Comparison of ENCODE assay signal across 24 cellular contexts in the genomic region with DNA sequence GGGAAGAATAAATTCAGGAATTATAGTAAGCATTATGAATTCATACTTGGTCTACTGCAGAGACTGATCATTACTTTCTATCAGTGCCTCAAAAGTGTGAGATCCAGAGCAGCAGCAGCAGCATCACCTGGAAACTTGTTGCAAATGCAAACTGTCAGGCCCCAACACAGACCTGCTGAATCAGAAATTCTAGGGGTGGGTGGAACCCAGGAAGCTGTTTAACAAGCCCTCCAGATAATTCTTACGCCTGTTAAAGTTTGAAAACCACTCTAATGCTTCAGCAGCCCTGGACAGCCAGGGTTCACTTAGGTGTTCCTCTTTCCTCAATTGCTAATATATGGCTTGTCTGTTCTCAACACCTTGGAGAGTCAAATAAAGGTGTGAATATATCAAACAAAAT.
"Had no signal": no experiment of that assay in that cellular context is flagged by ENCODE, and none has a peak within 500 bp of the region (broad histone marks: within the 10 kb centered on the region; RNA-seq: fewer than 3 reads in every experiment).

No MANE protein-coding gene starts in this region.

- H3K27me3 Mint-ChIP-seq: activated B cell treated with CpG ODN at 0.5 μM for 24 hours; activated naive CD8-positive, alpha-beta T cell treated with anti-CD3 and anti-CD28 coated beads, Interleukin-2, amount 50 U/mL, for 24 hours; activated T-cell treated with anti-CD3 and anti-CD28 coated beads, Interleukin-2, amount 50 U/mL, for 24 hours; brain; central memory CD8-positive, alpha-beta T cell had no signal

- H3K4me3 Mint-ChIP-seq: activated B cell treated with CpG ODN at 0.5 μM for 24 hours; activated CD8-positive, alpha-beta T cell treated with anti-CD3 and anti-CD28 coated beads, Interleukin-2, amount 10 ng/mL, durations not matched to agents 7 days and 5 days; activated naive CD8-positive, alpha-beta T cell treated with anti-CD3 and anti-CD28 coated beads, Interleukin-2, amount 50 U/mL, for 24 hours; activated T-cell treated with anti-CD3 and anti-CD28 coated beads, Interleukin-2, amount 50 U/mL, for 24 hours; brain; central memory CD8-positive, alpha-beta T cell; nephron; T-helper 2 cell treated with Interferon-gamma antibody and Interleukin-4, amounts not matched to agents 5 μg/mL and 100 μg/mL, for 36 hours had no signal

- FAIRE-seq: urothelium cell line had no signal

- H3K27ac Mint-ChIP-seq: activated B cell treated with CpG ODN at 0.5 μM for 24 hours; activated CD8-positive, alpha-beta T cell treated with anti-CD3 and anti-CD28 coated beads, Interleukin-2, amount 10 ng/mL, durations not matched to agents 7 days and 5 days; activated naive CD8-positive, alpha-beta T cell treated with anti-CD3 and anti-CD28 coated beads, Interleukin-2, amount 50 U/mL, for 24 hours; activated T-cell treated with anti-CD3 and anti-CD28 coated beads, Interleukin-2, amount 50 U/mL, for 24 hours; activated T-helper 2 cell treated with anti-CD3 and anti-CD28 coated beads, Interferon-gamma antibody, Interleukin-2, Interleukin-4, amounts not matched to agents 10 μg/mL and 5 μg/mL and 100 μg/mL, durations not matched to agents 14 hours and 24 hours and 36 hours; brain; T-helper 2 cell treated with Interferon-gamma antibody and Interleukin-4, amounts not matched to agents 5 μg/mL and 100 μg/mL, for 36 hours had no signal

- H3K4me3 ChIP-seq: coronary artery, esophagus muscularis mucosa, heart right ventricle, tibial artery had no signal

- H3K36me3 ChIP-seq: esophagus muscularis mucosa, heart right ventricle, tibial artery had no signal

- H3K27me3 ChIP-seq: esophagus muscularis mucosa, heart right ventricle, tibial artery had no signal

- ATAC-seq: activated CD8-positive, alpha-beta T cell treated with anti-CD3 and anti-CD28 coated beads, Interleukin-2, amount 10 ng/mL, durations not matched to agents 7 days and 5 days; activated naive CD8-positive, alpha-beta T cell treated with anti-CD3 and anti-CD28 coated beads, Interleukin-2, amount 50 U/mL, for 24 hours; heart right ventricle; left ventricle myocardium superior; stimulated activated naive CD8-positive, alpha-beta T cell treated with anti-CD3 and anti-CD28 coated beads, Interleukin-15, Interleukin-2, amounts not matched to agents 100 U/mL and 50 U/mL, for 24 hours had no signal

- H3K9me3 Mint-ChIP-seq: activated B cell treated with CpG ODN at 0.5 μM for 24 hours; activated naive CD8-positive, alpha-beta T cell treated with anti-CD3 and anti-CD28 coated beads, Interleukin-2, amount 50 U/mL, for 24 hours; activated T-cell treated with anti-CD3 and anti-CD28 coated beads, Interleukin-2, amount 50 U/mL, for 24 hours; activated T-helper 2 cell treated with anti-CD3 and anti-CD28 coated beads, Interferon-gamma antibody, Interleukin-2, Interleukin-4, amounts not matched to agents 10 μg/mL and 5 μg/mL and 100 μg/mL, durations not matched to agents 14 hours and 24 hours and 36 hours; central memory CD8-positive, alpha-beta T cell; nephron; T-helper 2 cell treated with Interferon-gamma antibody and Interleukin-4, amounts not matched to agents 5 μg/mL and 100 μg/mL, for 36 hours had no signal

- H3K9me3 ChIP-seq: esophagus muscularis mucosa, heart right ventricle, tibial artery had no signal

- H3K27ac ChIP-seq: coronary artery, esophagus muscularis mucosa, heart right ventricle, tibial artery had no signal

- DNase-seq: activated B cell treated with CpG ODN at 0.5 μM for 24 hours; activated CD4-positive, alpha-beta T cell treated with anti-CD3 and anti-CD28 coated beads for 48 hours; activated CD8-positive, alpha-beta T cell treated with anti-CD3 and anti-CD28 coated beads, Interleukin-2, amount 10 ng/mL, durations not matched to agents 7 days and 5 days; activated naive CD4-positive, alpha-beta T cell treated with Interleukin-2 at 50 U/mL for 16 hours; activated naive CD8-positive, alpha-beta T cell treated with anti-CD3 and anti-CD28 coated beads, Interleukin-2, amount 50 U/mL, for 24 hours; activated T-cell treated with anti-CD3 and anti-CD28 coated beads, Interleukin-2, amount 50 U/mL, for 24 hours; anterior cingulate cortex; heart right ventricle; kidney glomerular epithelial cell; left ventricle myocardium superior; mesenchymal stem cell; occipital lobe; posterior cingulate gyrus; stimulated activated naive CD8-positive, alpha-beta T cell treated with anti-CD3 and anti-CD28 coated beads, Interleukin-15, Interleukin-2, amounts not matched to agents 100 U/mL and 50 U/mL, for 24 hours; substantia nigra; tibial artery had no signal
